Comparison of ENCODE assay signal across 9 cellular contexts in genomic region chr10:104638861-104639594, GRCh38. TPM values are rescaled to one million over a fixed set of nuclear protein-coding genes. Genes with fewer than 3 reads are reported as not detected.
A peak's percentile ranks its signal among the peaks of the same experiment; 100 is the strongest.
DNase-seq lines count a peak whose midpoint lies in the region; ATAC-seq and TF ChIP-seq lines count a peak whose summit lies in the region.
"Had no signal": no experiment of that assay in that cellular context is flagged by ENCODE, and none has a peak within 500 bp of the region (broad histone marks: within the 10 kb centered on the region; RNA-seq: fewer than 3 reads in every experiment).

No MANE protein-coding gene starts in this region.

- H3K27me3 ChIP-seq in adrenal gland (peaks cover 53% of the 10 kb centered on the region), upper lobe of right lung (peaks cover 73% of the 10 kb centered on the region)
- peaks cover 13% of the 10 kb centered on the region for H3K27me3 ChIP-seq in effector memory CD4-positive, alpha-beta T cell (replicated peaks; ENCODE audit: control insufficient read depth, insufficient read depth, low read length, poor library complexity, severe bottlenecking)

- no peaks in the 10 kb centered on the region for H3K9me3 Mint-ChIP-seq in activated T-cell treated with anti-CD3 and anti-CD28 coated beads, Interleukin-2, amount 50 U/mL, for 72 hours
- H3K9me3 Mint-ChIP-seq: activated naive CD4-positive, alpha-beta T cell treated with anti-CD3 and anti-CD28 coated beads, Interleukin-2, amount 50 U/mL, for 24 hours had no signal

- H3K36me3 Mint-ChIP-seq in activated T-cell treated with anti-CD3 and anti-CD28 coated beads, Interleukin-2, amount 50 U/mL, for 72 hours (ENCODE audit: insufficient read depth in 2 of 2) = peaks cover 0 to 5% of the 10 kb centered on the region in 2 donors
- H3K36me3 Mint-ChIP-seq: activated naive CD4-positive, alpha-beta T cell treated with anti-CD3 and anti-CD28 coated beads, Interleukin-2, amount 50 U/mL, for 24 hours had no signal

- TF ChIP-seq POLR2A in adrenal gland (IDR thresholded peaks at IDR 0.05) = no peak

- H3K4me1 ChIP-seq in adrenal gland (replicated peaks in 1 of 2) (no peaks in the 10 kb centered on the region), upper lobe of right lung (no peaks in the 10 kb centered on the region)
- peaks cover 2% of the 10 kb centered on the region for H3K4me1 ChIP-seq in effector memory CD4-positive, alpha-beta T cell (ENCODE audit: control insufficient read depth, insufficient read depth, low read length, poor library complexity, severe bottlenecking)

- H3K36me3 ChIP-seq in adrenal gland (replicated peaks in 1 of 2) (no peaks in the 10 kb centered on the region), upper lobe of right lung (no peaks in the 10 kb centered on the region)
- H3K36me3 ChIP-seq in effector memory CD4-positive, alpha-beta T cell (ENCODE audit: control insufficient read depth, insufficient read depth, low read length) = no peaks in the 10 kb centered on the region

- H3K27me3 Mint-ChIP-seq in activated T-cell treated with anti-CD3 and anti-CD28 coated beads, Interleukin-2, amount 50 U/mL, for 72 hours (ENCODE audit: low read depth) = peaks cover 62% of the 10 kb centered on the region

- 1 to 2% (median 2%) methylated on average over 21 to 42 of the region's 42 CpGs for WGBS in adrenal gland, 4 donors

- H3K9me3 ChIP-seq in adrenal gland (replicated peaks in 1 of 3) (no peaks in the 10 kb centered on the region), upper lobe of right lung (no peaks in the 10 kb centered on the region)
- no peaks in the 10 kb centered on the region for H3K9me3 ChIP-seq in effector memory CD4-positive, alpha-beta T cell (ENCODE audit: control insufficient read depth, low read length)

- intact Hi-C loops in adrenal gland (cut with DNase I) = no loop called here
- intact Hi-C loops in upper lobe of right lung (cut with DNase I) = no loop called here

- no peak overlapping the region for H3K4me3 ChIP-seq in adrenal gland
- H3K4me3 ChIP-seq in upper lobe of right lung = no peak overlapping the region
- H3K4me3 ChIP-seq in effector memory CD4-positive, alpha-beta T cell (ENCODE audit: insufficient read depth, low read depth, low read length, poor library complexity, severe bottlenecking) = no peak overlapping the region

- H3K27ac ChIP-seq in adrenal gland (no peak overlapping the region), upper lobe of right lung (no peak overlapping the region)
- no peak overlapping the region for H3K27ac ChIP-seq in effector memory CD4-positive, alpha-beta T cell (ENCODE audit: insufficient read depth, low read length, poor library complexity, severe bottlenecking)

- ATAC-seq in activated T-cell treated with anti-CD3 and anti-CD28 coated beads, Interleukin-2, amount 50 U/mL, for 72 hours (replicated peaks in 1 of 2) = peak; percentile 27 to 50
- ATAC-seq in upper lobe of right lung = peak; percentile 8
- ATAC-seq in GM18909 (IDR thresholded peaks at IDR 0.05; ENCODE audit: poor library complexity, unreplicated experiment) = no peak

- no peak overlapping the region for H3K27ac Mint-ChIP-seq in activated T-cell treated with anti-CD3 and anti-CD28 coated beads, Interleukin-2, amount 50 U/mL, for 72 hours
- H3K27ac Mint-ChIP-seq: activated naive CD4-positive, alpha-beta T cell treated with anti-CD3 and anti-CD28 coated beads, Interleukin-2, amount 50 U/mL, for 24 hours had no signal

- peak overlapping the region; percentile 52 to 61 for H3K4me3 Mint-ChIP-seq in activated T-cell treated with anti-CD3 and anti-CD28 coated beads, Interleukin-2, amount 50 U/mL, for 72 hours
- H3K4me3 Mint-ChIP-seq: activated naive CD4-positive, alpha-beta T cell treated with anti-CD3 and anti-CD28 coated beads, Interleukin-2, amount 50 U/mL, for 24 hours had no signal

- TF ChIP-seq CTCF in adrenal gland (IDR thresholded peaks at IDR 0.05) = peak in 5 of 6 experiments; percentile 8 to 48 (median 35)
- peak; percentile 21 for TF ChIP-seq CTCF in upper lobe of right lung (IDR thresholded peaks at IDR 0.05)

- peak in 1 of 2 donors; percentile 18 for DNase-seq in activated T-cell treated with anti-CD3 and anti-CD28 coated beads, Interleukin-2, amount 50 U/mL, for 72 hours
- DNase-seq in activated T-cell treated with anti-CD3 and anti-CD28 coated beads for 4 hours = no peak
- DNase-seq in adrenal gland = no peak
- peak; percentile 86 for DNase-seq in iPS-NIHi7 (ENCODE audit: extremely low spot score)
- DNase-seq in upper lobe of right lung = no peak
- DNase-seq in OCI-M2 (lab: John Stamatoyannopoulos, UW; ENCODE audit: unreplicated experiment) = no peak
- DNase-seq in effector memory CD4-positive, alpha-beta T cell = no peak

- peaks cover 9% of the 10 kb centered on the region for H3K4me1 Mint-ChIP-seq in activated T-cell treated with anti-CD3 and anti-CD28 coated beads, Interleukin-2, amount 50 U/mL, for 72 hours (ENCODE audit: low read depth)

RNA-seq across cellular contexts. Expression of gene SORCS3, which starts 2.1 kb away (rescaled TPM):
- not detected for total RNA-seq in activated T-cell treated with anti-CD3 and anti-CD28 coated beads, Interleukin-2, amount 50 U/mL, for 72 hours
- 1 to 10 TPM in 3 of 8 donors, under 1 TPM in 3, not detected in 2; 0.22 to 3.4 (median 1.1) TPM for total RNA-seq in adrenal gland
- 1 to 10 TPM in 2 of 3 donors, under 1 TPM in 1; 0.64 to 2.4 (median 2.2) TPM for polyA plus RNA-seq in adrenal gland
- not detected for total RNA-seq in upper lobe of right lung
